Comparison of ENCODE assay signal across 1 cellular context in the genomic region with DNA sequence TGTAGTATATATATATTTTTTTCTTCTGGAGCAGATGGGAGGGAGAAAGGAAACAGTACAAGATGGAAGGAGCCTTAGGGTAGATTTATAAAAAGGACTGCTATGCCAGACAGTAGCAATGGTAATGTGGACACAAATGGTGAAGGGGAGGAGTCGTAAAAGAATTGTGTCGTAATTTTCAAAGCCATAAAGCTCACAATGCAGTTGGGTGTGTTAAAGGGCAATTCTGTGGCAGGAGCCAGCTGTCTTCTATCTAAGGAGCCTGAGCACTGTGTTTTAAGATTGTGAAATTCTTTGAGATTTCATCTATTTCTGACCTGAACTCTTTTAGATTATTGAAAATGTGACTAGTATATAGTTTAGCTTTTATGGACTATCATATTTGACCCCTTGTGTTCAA.
TF ChIP-seq lines count a peak whose summit lies in the region.

No MANE protein-coding gene starts in this region.

TF ChIP-seq in GM23338, 12 proteins besides CTCF, POLR2A, EP300 and RAD21 (continued from another document):
- TF ChIP-seq, protein P1, sequence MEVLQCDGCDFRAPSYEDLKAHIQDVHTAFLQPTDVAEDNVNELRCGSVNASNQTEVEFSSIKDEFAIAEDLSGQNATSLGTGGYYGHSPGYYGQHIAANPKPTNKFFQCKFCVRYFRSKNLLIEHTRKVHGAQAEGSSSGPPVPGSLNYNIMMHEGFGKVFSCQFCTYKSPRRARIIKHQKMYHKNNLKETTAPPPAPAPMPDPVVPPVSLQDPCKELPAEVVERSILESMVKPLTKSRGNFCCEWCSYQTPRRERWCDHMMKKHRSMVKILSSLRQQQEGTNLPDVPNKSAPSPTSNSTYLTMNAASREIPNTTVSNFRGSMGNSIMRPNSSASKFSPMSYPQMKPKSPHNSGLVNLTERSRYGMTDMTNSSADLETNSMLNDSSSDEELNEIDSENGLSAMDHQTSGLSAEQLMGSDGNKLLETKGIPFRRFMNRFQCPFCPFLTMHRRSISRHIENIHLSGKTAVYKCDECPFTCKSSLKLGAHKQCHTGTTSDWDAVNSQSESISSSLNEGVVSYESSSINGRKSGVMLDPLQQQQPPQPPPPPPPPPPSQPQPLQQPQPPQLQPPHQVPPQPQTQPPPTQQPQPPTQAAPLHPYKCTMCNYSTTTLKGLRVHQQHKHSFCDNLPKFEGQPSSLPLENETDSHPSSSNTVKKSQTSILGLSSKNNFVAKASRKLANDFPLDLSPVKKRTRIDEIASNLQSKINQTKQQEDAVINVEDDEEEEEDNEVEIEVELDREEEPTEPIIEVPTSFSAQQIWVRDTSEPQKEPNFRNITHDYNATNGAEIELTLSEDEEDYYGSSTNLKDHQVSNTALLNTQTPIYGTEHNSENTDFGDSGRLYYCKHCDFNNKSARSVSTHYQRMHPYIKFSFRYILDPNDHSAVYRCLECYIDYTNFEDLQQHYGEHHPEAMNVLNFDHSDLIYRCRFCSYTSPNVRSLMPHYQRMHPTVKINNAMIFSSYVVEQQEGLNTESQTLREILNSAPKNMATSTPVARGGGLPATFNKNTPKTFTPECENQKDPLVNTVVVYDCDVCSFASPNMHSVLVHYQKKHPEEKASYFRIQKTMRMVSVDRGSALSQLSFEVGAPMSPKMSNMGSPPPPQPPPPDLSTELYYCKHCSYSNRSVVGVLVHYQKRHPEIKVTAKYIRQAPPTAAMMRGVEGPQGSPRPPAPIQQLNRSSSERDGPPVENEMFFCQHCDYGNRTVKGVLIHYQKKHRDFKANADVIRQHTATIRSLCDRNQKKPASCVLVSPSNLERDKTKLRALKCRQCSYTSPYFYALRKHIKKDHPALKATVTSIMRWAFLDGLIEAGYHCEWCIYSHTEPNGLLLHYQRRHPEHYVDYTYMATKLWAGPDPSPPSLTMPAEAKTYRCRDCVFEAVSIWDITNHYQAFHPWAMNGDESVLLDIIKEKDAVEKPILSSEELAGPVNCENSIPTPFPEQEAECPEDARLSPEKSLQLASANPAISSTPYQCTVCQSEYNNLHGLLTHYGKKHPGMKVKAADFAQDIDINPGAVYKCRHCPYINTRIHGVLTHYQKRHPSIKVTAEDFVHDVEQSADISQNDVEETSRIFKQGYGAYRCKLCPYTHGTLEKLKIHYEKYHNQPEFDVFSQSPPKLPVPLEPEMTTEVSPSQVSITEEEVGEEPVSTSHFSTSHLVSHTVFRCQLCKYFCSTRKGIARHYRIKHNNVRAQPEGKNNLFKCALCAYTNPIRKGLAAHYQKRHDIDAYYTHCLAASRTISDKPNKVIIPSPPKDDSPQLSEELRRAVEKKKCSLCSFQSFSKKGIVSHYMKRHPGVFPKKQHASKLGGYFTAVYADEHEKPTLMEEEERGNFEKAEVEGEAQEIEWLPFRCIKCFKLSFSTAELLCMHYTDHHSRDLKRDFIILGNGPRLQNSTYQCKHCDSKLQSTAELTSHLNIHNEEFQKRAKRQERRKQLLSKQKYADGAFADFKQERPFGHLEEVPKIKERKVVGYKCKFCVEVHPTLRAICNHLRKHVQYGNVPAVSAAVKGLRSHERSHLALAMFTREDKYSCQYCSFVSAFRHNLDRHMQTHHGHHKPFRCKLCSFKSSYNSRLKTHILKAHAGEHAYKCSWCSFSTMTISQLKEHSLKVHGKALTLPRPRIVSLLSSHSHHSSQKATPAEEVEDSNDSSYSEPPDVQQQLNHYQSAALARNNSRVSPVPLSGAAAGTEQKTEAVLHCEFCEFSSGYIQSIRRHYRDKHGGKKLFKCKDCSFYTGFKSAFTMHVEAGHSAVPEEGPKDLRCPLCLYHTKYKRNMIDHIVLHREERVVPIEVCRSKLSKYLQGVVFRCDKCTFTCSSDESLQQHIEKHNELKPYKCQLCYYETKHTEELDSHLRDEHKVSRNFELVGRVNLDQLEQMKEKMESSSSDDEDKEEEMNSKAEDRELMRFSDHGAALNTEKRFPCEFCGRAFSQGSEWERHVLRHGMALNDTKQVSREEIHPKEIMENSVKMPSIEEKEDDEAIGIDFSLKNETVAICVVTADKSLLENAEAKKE (CRISPR knock-in tag; IDR thresholded peaks at IDR 0.05), result no peak
